7 cellular contexts compared by ENCODE assay signal in the genomic region with DNA sequence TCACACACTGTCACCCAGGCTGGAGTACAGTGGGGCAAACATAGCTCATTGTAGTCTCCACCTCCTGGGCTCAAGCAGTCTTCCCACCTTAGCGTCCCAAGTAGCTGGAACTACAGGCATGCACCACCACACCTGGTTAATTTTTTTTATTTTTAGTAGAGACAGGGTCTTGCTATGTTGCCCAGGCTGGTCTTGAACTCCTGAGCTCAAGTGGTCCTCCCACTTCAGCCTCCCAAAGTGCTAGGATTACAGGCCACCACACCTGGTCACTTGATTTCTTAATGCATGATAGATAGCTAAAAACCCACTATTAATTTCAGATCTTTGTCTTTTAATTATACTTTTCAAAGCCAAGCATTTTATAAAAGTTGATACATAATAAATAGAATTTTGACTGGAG. TPM values are rescaled to one million over a fixed set of nuclear protein-coding genes. Genes with fewer than 3 reads are reported as not detected.
A peak's percentile ranks its signal among the peaks of the same experiment; 100 is the strongest.
DNase-seq lines count a peak whose midpoint lies in the region; ATAC-seq, FAIRE-seq and TF ChIP-seq lines count a peak whose summit lies in the region.
"Not testable (repeated sequence)": the region's sequence is repeated elsewhere in the genome, so short reads cannot be mapped to it uniquely, and the experiment has no call there.

No MANE protein-coding gene starts in this region.

- H3K36me3 ChIP-seq in CD4-positive, CD25-positive, alpha-beta regulatory T cell (ENCODE audit: control insufficient read depth, insufficient read depth, low read length), result peaks cover 20% of the 10 kb centered on the region
- H3K36me3 ChIP-seq in GM12878 (ENCODE audit: control insufficient read depth in 2 of 2, insufficient read depth in 2 of 2, low read length in 1 of 2) (peaks cover 10 to 22% of the 10 kb centered on the region in 2 experiments), endodermal cell (ENCODE audit: control insufficient read depth, insufficient read depth, low read length) (peaks cover 26% of the 10 kb centered on the region)

- not testable (repeated sequence) for BruUV-seq in GM12878 (replicated peaks; lab: Mats Ljungman, UMichigan)

- CTCF ChIA-PET in activated B cell treated with CpG ODN at 0.5 μM for 24 hours (lab: Charles Lee), result interaction anchor here (2.0 to 2.7 kb wide), 2 partner anchors 43 to 57 kb away, joined by 4 to 16 read pairs; no protein-coding TSS in a partner anchor
- CTCF ChIA-PET in GM12878 (lab: Yijun Ruan, JAX), result interaction anchor here (0.8 to 3.9 kb wide), 21 partner anchors 9 to 265 kb away, joined by 3 to 30 read pairs (median 6); a partner anchor contains a TSS

- not testable (repeated sequence) for DNase-seq in CD4-positive, CD25-positive, alpha-beta regulatory T cell; T-helper 17 cell; activated B cell treated with CpG ODN at 0.5 μM for 24 hours; GM12878 (ENCODE audit: low read depth, low spot score); naive B cell
- DNase-seq in endodermal cell, result peak; percentile 7

- FAIRE-seq in GM12878 (lab: Jason Lieb, UNC), result not testable (repeated sequence)

- not testable (repeated sequence) for H4K20me1 ChIP-seq in GM12878 (ENCODE audit: control insufficient read depth, insufficient read depth)

- SMC1A ChIA-PET in GM12878 (lab: Charles Lee; ENCODE audit: uncharacterized antibody, unreplicated experiment), result interaction anchor here (0.9 to 6.8 kb wide), 19 partner anchors 11 to 150 kb away, joined by 3 to 101 read pairs (median 5); a partner anchor contains a TSS

- intact Hi-C loops in activated B cell treated with CpG ODN at 0.5 μM for 24 hours (cut with micrococcal nuclease), result loop anchor here (2.0 kb wide), 1 partner anchor 15 kb away; no protein-coding TSS in a partner anchor
- intact Hi-C loops in GM12878 (cut with micrococcal nuclease; ENCODE audit: unreplicated experiment), result not testable (repeated sequence)

- H3K27me3 ChIP-seq in CD4-positive, CD25-positive, alpha-beta regulatory T cell (ENCODE audit: control insufficient read depth, insufficient read depth, low read length); GM12878 (replicated peaks in 1 of 2; ENCODE audit: control insufficient read depth in 2 of 2, insufficient read depth in 2 of 2, low read length in 1 of 2); endodermal cell (ENCODE audit: control insufficient read depth, insufficient read depth, low read length, poor library complexity, severe bottlenecking): not testable (repeated sequence)

- H3K4me1 Mint-ChIP-seq in CD4-positive, CD25-positive, alpha-beta regulatory T cell, result peaks cover 31 to 86% (median 56%) of the 10 kb centered on the region in 4 donors
- H3K4me1 Mint-ChIP-seq in IgD-negative memory B cell, result peaks cover 52 to 59% (median 56%) of the 10 kb centered on the region in 3 donors
- peaks cover 27% of the 10 kb centered on the region for H3K4me1 Mint-ChIP-seq in T-helper 17 cell
- H3K4me1 Mint-ChIP-seq in activated B cell treated with CpG ODN at 0.5 μM for 24 hours, result peaks cover 85% of the 10 kb centered on the region
- peaks cover 20% of the 10 kb centered on the region for H3K4me1 Mint-ChIP-seq in endodermal cell
- peaks cover 35 to 92% (median 66%) of the 10 kb centered on the region in 3 donors for H3K4me1 Mint-ChIP-seq in naive B cell

- 0% methylated on average over 1 of the region's 1 CpG for WGBS in GM12878 (ENCODE audit: insufficient coverage, insufficient replicate concordance, low lambda C conversion rate, missing lambda C conversion rate)
- WGBS in endodermal cell (ENCODE audit: insufficient coverage in 1 of 2, insufficient read length in 1 of 2), 2 experiments, result 67 to 100% methylated on average over 1 of the region's 1 CpG

- H3K27ac Mint-ChIP-seq in CD4-positive, CD25-positive, alpha-beta regulatory T cell, result peak overlapping the region in 1 of 3 donors; percentile 15
- H3K27ac Mint-ChIP-seq in IgD-negative memory B cell (peak overlapping the region; percentile 65 to 84 (median 82)), T-helper 17 cell (peak overlapping the region; percentile 29), activated B cell treated with CpG ODN at 0.5 μM for 24 hours (peak overlapping the region; percentile 50), naive B cell (peak overlapping the region in 5 of 6 donors; percentile 12 to 83 (median 73))
- H3K27ac Mint-ChIP-seq in endodermal cell, result not testable (repeated sequence)

- not testable (repeated sequence) for TF ChIP-seq RAD21 in GM12878 (IDR thresholded peaks at IDR 0.05; ENCODE audit: insufficient read depth, low read depth, low read length)

- POLR2A ChIA-PET in activated B cell treated with CpG ODN at 0.5 μM for 24 hours (lab: Charles Lee) (interaction anchor here (0.6 to 2.1 kb wide), 10 partner anchors 10 to 129 kb away, joined by 3 to 10 read pairs (median 6); a partner anchor contains a TSS), GM12878 (lab: Charles Lee) (interaction anchor here (0.7 to 5.1 kb wide), 17 partner anchors 9 to 401 kb away, joined by 3 to 40 read pairs (median 5); a partner anchor contains a TSS)

- TF ChIP-seq POLR2A in GM12878 (IDR thresholded peaks at IDR 0.05; ENCODE audit: low read depth, low read length), result not testable (repeated sequence)

- H3K4me1 ChIP-seq in CD4-positive, CD25-positive, alpha-beta regulatory T cell (ENCODE audit: control insufficient read depth, insufficient read depth, low read length, poor library complexity, severe bottlenecking), result peaks cover 23% of the 10 kb centered on the region
- H3K4me1 ChIP-seq in GM12878 (ENCODE audit: control insufficient read depth, insufficient read depth, low read length); endodermal cell (ENCODE audit: control insufficient read depth, insufficient read depth, low read length): not testable (repeated sequence)

- not testable (repeated sequence) for H3K27ac ChIP-seq in CD4-positive, CD25-positive, alpha-beta regulatory T cell (ENCODE audit: insufficient read depth, low read length, poor library complexity, severe bottlenecking); GM12878 (ENCODE audit: control insufficient read depth, insufficient read depth); endodermal cell (ENCODE audit: low read depth, low read length)

- H3K4me3 ChIP-seq in CD4-positive, CD25-positive, alpha-beta regulatory T cell (ENCODE audit: low read depth, low read length), result peak overlapping the region; percentile 2
- H3K4me3 ChIP-seq in GM12878; endodermal cell (ENCODE audit: low read length): not testable (repeated sequence)

- not testable (repeated sequence) for H3K27me3 Mint-ChIP-seq in CD4-positive, CD25-positive, alpha-beta regulatory T cell; IgD-negative memory B cell; T-helper 17 cell; activated B cell treated with CpG ODN at 0.5 μM for 24 hours; endodermal cell (ENCODE audit: insufficient read depth); naive B cell

- in situ Hi-C loops in GM12878 (cut with MboI), result not testable (repeated sequence)

- peaks cover 16% of the 10 kb centered on the region for H3K36me3 Mint-ChIP-seq in CD4-positive, CD25-positive, alpha-beta regulatory T cell
- H3K36me3 Mint-ChIP-seq in IgD-negative memory B cell; T-helper 17 cell (ENCODE audit: low read depth); naive B cell: not testable (repeated sequence)
- H3K36me3 Mint-ChIP-seq in activated B cell treated with CpG ODN at 0.5 μM for 24 hours (ENCODE audit: low read depth) (peaks cover 57% of the 10 kb centered on the region), endodermal cell (ENCODE audit: low read depth) (peaks cover 32% of the 10 kb centered on the region)

- peaks cover 90% of the 10 kb centered on the region for H3K79me2 ChIP-seq in GM12878 (ENCODE audit: control insufficient read depth, insufficient read depth, low read length)

- peak overlapping the region in 2 of 4 donors; percentile 35 to 38 for H3K4me3 Mint-ChIP-seq in CD4-positive, CD25-positive, alpha-beta regulatory T cell
- H3K4me3 Mint-ChIP-seq in IgD-negative memory B cell (peak overlapping the region in 2 of 4 donors; percentile 74 to 77), naive B cell (peak overlapping the region in 3 of 8 donors; percentile 12 to 43 (median 19))
- H3K4me3 Mint-ChIP-seq in T-helper 17 cell, activated B cell treated with CpG ODN at 0.5 μM for 24 hours, endodermal cell: not testable (repeated sequence)

- RAD21 ChIA-PET in GM12878 (lab: Charles Lee; ENCODE audit: unreplicated experiment), result interaction anchor here (0.7 to 3.8 kb wide), 17 partner anchors 9 to 186 kb away, joined by 3 to 18 read pairs (median 5); a partner anchor contains a TSS

- H2AFZ ChIP-seq in GM12878 (ENCODE audit: control insufficient read depth, low read depth, low read length), result not testable (repeated sequence)

- not testable (repeated sequence) for H3K9me3 ChIP-seq in CD4-positive, CD25-positive, alpha-beta regulatory T cell (ENCODE audit: control insufficient read depth in 2 of 2, low read length in 2 of 2); T-helper 17 cell (ENCODE audit: control insufficient read depth, low read length, poor library complexity, severe bottlenecking); GM12878 (replicated peaks; ENCODE audit: control insufficient read depth, insufficient read depth, low read length); endodermal cell (ENCODE audit: control insufficient read depth, low read length)

- H3K4me2 ChIP-seq in GM12878 (ENCODE audit: control insufficient read depth, insufficient read depth), result peak overlapping the region; percentile 57; the same call in 1 of the 2 replicates

- not testable (repeated sequence) for TF ChIP-seq EP300 in GM12878 (IDR thresholded peaks at IDR 0.05; ENCODE audit: borderline replicate concordance in 1 of 2, control insufficient read depth in 1 of 2, low read depth in 2 of 2, low read length in 2 of 2)

- H3K9ac ChIP-seq in GM12878 (ENCODE audit: control insufficient read depth, insufficient read depth, low read length); endodermal cell (ENCODE audit: extremely low read depth, low read length, poor library complexity, severe bottlenecking): not testable (repeated sequence)

- TF ChIP-seq CTCF in activated B cell treated with CpG ODN at 0.5 μM for 24 hours (IDR thresholded peaks at IDR 0.05); GM12878 (IDR thresholded peaks at IDR 0.05 in 2 of 3, conservative IDR thresholded peaks at IDR 0.05 in 1 of 3; ENCODE audit: control insufficient read depth in 2 of 3, extremely low read depth in 1 of 3, insufficient read depth in 1 of 3, low read depth in 3 of 3, low read length in 3 of 3); endodermal cell (conservative IDR thresholded peaks at IDR 0.05): not testable (repeated sequence)

- H3K9me3 Mint-ChIP-seq in CD4-positive, CD25-positive, alpha-beta regulatory T cell; IgD-negative memory B cell; activated B cell treated with CpG ODN at 0.5 μM for 24 hours; endodermal cell; naive B cell: not testable (repeated sequence)

- ATAC-seq in CD4-positive, CD25-positive, alpha-beta regulatory T cell (ENCODE audit: low read depth in 2 of 2); T-helper 17 cell; activated B cell treated with CpG ODN at 0.5 μM for 24 hours (ENCODE audit: low read depth); naive B cell (ENCODE audit: low read depth in 2 of 2): not testable (repeated sequence)
- ATAC-seq in GM12878, result peak; percentile 28; the same call in 1 of the 3 replicates

RNA-seq across cellular contexts. Expression of a gene that starts 26.1 kb away (rescaled TPM):
- total RNA-seq in CD4-positive, CD25-positive, alpha-beta regulatory T cell, result 142 TPM
- 100 to 1,000 TPM; 131 to 152 (median 138) TPM for polyA plus RNA-seq in CD4-positive, CD25-positive, alpha-beta regulatory T cell
- polyA plus RNA-seq in IgD-negative memory B cell (333 TPM), GM12878 (2011; rRNA removed) (133 and 196 TPM in 2 replicates), GM12878 (2014; fragmentation: Illumina TruSeq; extraction: Trizol) (141 and 201 TPM in 2 replicates), GM12878 (2014; fragmentation: Nextera tagmentation; extraction: Ambion mirVana) (100 to 1,000 TPM; 113 to 152 TPM), GM12878 (2014; rRNA removed) (164 and 180 TPM in 2 replicates), GM12878 (2016; fragmentation: Nextera tagmentation; extraction: Ambion mirVana) (100 to 1,000 TPM; 263 to 268 TPM), naive B cell (ENCODE audit: low read depth in 6 of 6) (100 to 1,000 TPM; 281 to 361 (median 305) TPM)
- total RNA-seq in T-helper 17 cell (100 to 1,000 TPM; 112 to 117 TPM), activated B cell treated with CpG ODN at 0.5 μM for 24 hours (307 and 320 TPM in 2 replicates), GM12878 (2014; rRNA removed) (161 and 168 TPM in 2 replicates), GM12878 (2014; rRNA removed; fragmentation: Illumina TruSeq; extraction: Trizol) (113 and 118 TPM in 2 replicates), GM12878 (2021) (207 and 214 TPM in 2 replicates), endodermal cell (10 to 100 TPM; 85.5 to 86.6 TPM)
- 189 and 244 TPM in 2 replicates for total RNA-seq in GM12878 (2013; cell fraction: nucleolus; rRNA removed)
- 75.8 TPM for polyA plus RNA-seq in GM12878 (2011; ENCODE audit: low read depth)
- polyA plus RNA-seq in GM12878 (2011; cell fraction: cytosol; rRNA removed), result 121 and 130 TPM in 2 replicates
- polyA plus RNA-seq in GM12878 (2011; cell fraction: nucleus; rRNA removed), result 40.5 and 43.7 TPM in 2 replicates
- 118 and 123 TPM in 2 replicates for polyA plus RNA-seq in GM12878 (2012)
- 52.6 and 94.4 TPM in 2 replicates for polyA minus RNA-seq in GM12878 (2011; rRNA and poly(A)+ RNA removed)
- polyA minus RNA-seq in GM12878 (2011; cell fraction: cytosol; rRNA and poly(A)+ RNA removed), result 19.2 and 20.6 TPM in 2 replicates
- polyA minus RNA-seq in GM12878 (2011; cell fraction: nucleus; rRNA and poly(A)+ RNA removed), result 31.8 and 65.3 TPM in 2 replicates
- 68.0 TPM for polyA plus RNA-seq in endodermal cell (2013, experiment 1 of 2)
- 56.4 TPM for polyA plus RNA-seq in endodermal cell (2013, experiment 2 of 2)
